17 cellular contexts compared by ENCODE assay signal in genomic region chr7:8668627-8669500, GRCh38.
DNase-seq lines count a peak whose midpoint lies in the region; ATAC-seq, FAIRE-seq and TF ChIP-seq lines count a peak whose summit lies in the region.
"Had no signal": no experiment of that assay in that cellular context is flagged by ENCODE, and none has a peak within 500 bp of the region (broad histone marks: within the 10 kb centered on the region; RNA-seq: fewer than 3 reads in every experiment).

No MANE protein-coding gene starts in this region.

- 65% methylated on average over 2 of the region's 6 CpGs; no CpG with 5 or more reads in 1 of the 2 donors for WGBS in gastroesophageal sphincter (ENCODE audit: low coverage in 1 of 2), 2 donors

- H3K4me1 ChIP-seq in kidney (ENCODE audit: control insufficient read depth in 1 of 2, insufficient read depth in 1 of 2, low read depth in 1 of 2, low read length in 2 of 2) (no peaks in the 10 kb centered on the region), gastroesophageal sphincter (no peaks in the 10 kb centered on the region), left ventricle myocardium inferior (no peaks in the 10 kb centered on the region)
- H3K4me1 ChIP-seq: BLaER1 had no signal

- H3K4me3 ChIP-seq in kidney (ENCODE audit: low read length in 2 of 2), result no peak overlapping the region
- no peak overlapping the region for H3K4me3 ChIP-seq in gastroesophageal sphincter
- no peak overlapping the region for H3K4me3 ChIP-seq in left ventricle myocardium inferior
- H3K4me3 ChIP-seq: BLaER1 had no signal

- DNase-seq in Right ventricle myocardium inferior (ENCODE audit: missing footprints), result peak; percentile 39
- no peak for DNase-seq in left cardiac atrium
- DNase-seq in kidney, result peak; percentile 34
- DNase-seq in sciatic nerve (ENCODE audit: low spot score), result no peak
- DNase-seq in left ventricle myocardium inferior, result no peak
- no peak for DNase-seq in activated CD8-positive, alpha-beta T cell treated with anti-CD3 and anti-CD28 coated beads, Interleukin-2, amount 10 ng/mL, durations not matched to agents 7 days and 5 days
- DNase-seq: 8988T; AML-193; Caco-2; CD8-positive, alpha-beta memory T cell; GF-D8; HCEC 1CT; HFFc6 had no signal

- H3K36me3 Mint-ChIP-seq in activated CD8-positive, alpha-beta T cell treated with anti-CD3 and anti-CD28 coated beads, Interleukin-2, amount 10 ng/mL, durations not matched to agents 7 days and 5 days (ENCODE audit: low read depth), result no peaks in the 10 kb centered on the region
- H3K36me3 Mint-ChIP-seq: CD8-positive, alpha-beta memory T cell had no signal

- TF ChIP-seq EP300 in gastroesophageal sphincter (IDR thresholded peaks at IDR 0.05), result no peak

- no peak overlapping the region for H3K4me3 Mint-ChIP-seq in activated CD8-positive, alpha-beta T cell treated with anti-CD3 and anti-CD28 coated beads, Interleukin-2, amount 10 ng/mL, durations not matched to agents 7 days and 5 days
- H3K4me3 Mint-ChIP-seq: CD8-positive, alpha-beta memory T cell; HFFc6 had no signal

- no peaks in the 10 kb centered on the region for H3K36me3 ChIP-seq in kidney (ENCODE audit: control insufficient read depth in 1 of 2, insufficient read depth in 2 of 2, low read length in 2 of 2)
- no peaks in the 10 kb centered on the region for H3K36me3 ChIP-seq in gastroesophageal sphincter
- no peaks in the 10 kb centered on the region for H3K36me3 ChIP-seq in left ventricle myocardium inferior
- H3K36me3 ChIP-seq: BLaER1 had no signal

- no peak for FAIRE-seq in kidney (lab: Jason Lieb, UNC)
- FAIRE-seq: GM19239 had no signal

- ATAC-seq in Right ventricle myocardium inferior (no peak), left cardiac atrium (no peak), sciatic nerve (peak; percentile 39), gastroesophageal sphincter (no peak)
- ATAC-seq in activated CD8-positive, alpha-beta T cell treated with anti-CD3 and anti-CD28 coated beads, Interleukin-2, amount 10 ng/mL, durations not matched to agents 7 days and 5 days, result no peak

- TF ChIP-seq CTCF in kidney (IDR thresholded peaks at IDR 0.05; ENCODE audit: borderline replicate concordance, extremely low read depth, insufficient read depth), result no peak
- TF ChIP-seq CTCF in gastroesophageal sphincter (IDR thresholded peaks at IDR 0.05), result no peak
- no peak for TF ChIP-seq CTCF in left ventricle myocardium inferior (IDR thresholded peaks at IDR 0.05; ENCODE audit: borderline replicate concordance)

- POLR2A ChIA-PET in activated CD8-positive, alpha-beta T cell treated with anti-CD3 and anti-CD28 coated beads, Interleukin-2, amount 10 ng/mL, durations not matched to agents 7 days and 5 days (lab: Charles Lee), result no interaction called here

- H3K9me3 ChIP-seq in kidney (ENCODE audit: control insufficient read depth in 1 of 2, low read length in 2 of 2), result peaks cover 0 to 6% of the 10 kb centered on the region in 2 donors
- H3K9me3 ChIP-seq in gastroesophageal sphincter, result peaks cover 0 to 17% (median 0%) of the 10 kb centered on the region in 3 donors
- peaks cover 18% of the 10 kb centered on the region for H3K9me3 ChIP-seq in left ventricle myocardium inferior (replicated peaks)
- H3K9me3 ChIP-seq: BLaER1, Caco-2 had no signal

- no peak overlapping the region for H3K27ac Mint-ChIP-seq in activated CD8-positive, alpha-beta T cell treated with anti-CD3 and anti-CD28 coated beads, Interleukin-2, amount 10 ng/mL, durations not matched to agents 7 days and 5 days
- H3K27ac Mint-ChIP-seq: CD8-positive, alpha-beta memory T cell; HFFc6 had no signal

- intact Hi-C loops in Right ventricle myocardium inferior (cut with DNase I), result no loop called here
- intact Hi-C loops in left cardiac atrium (cut with DNase I), result no loop called here
- intact Hi-C loops in kidney (cut with DNase I), result no loop called here
- intact Hi-C loops in sciatic nerve (cut with DNase I), result no loop called here
- intact Hi-C loops in left ventricle myocardium inferior (cut with micrococcal nuclease), result no loop called here

- H3K9me3 Mint-ChIP-seq in activated CD8-positive, alpha-beta T cell treated with anti-CD3 and anti-CD28 coated beads, Interleukin-2, amount 10 ng/mL, durations not matched to agents 7 days and 5 days (ENCODE audit: insufficient read depth), result peaks cover 8% of the 10 kb centered on the region

- no peaks in the 10 kb centered on the region for H3K4me1 Mint-ChIP-seq in activated CD8-positive, alpha-beta T cell treated with anti-CD3 and anti-CD28 coated beads, Interleukin-2, amount 10 ng/mL, durations not matched to agents 7 days and 5 days (ENCODE audit: low read depth)
- H3K4me1 Mint-ChIP-seq: CD8-positive, alpha-beta memory T cell had no signal

- H3K27ac ChIP-seq in kidney (ENCODE audit: low read depth in 2 of 2, low read length in 2 of 2), result no peak overlapping the region
- H3K27ac ChIP-seq in gastroesophageal sphincter, result no peak overlapping the region
- no peak overlapping the region for H3K27ac ChIP-seq in left ventricle myocardium inferior (replicated peaks)
- H3K27ac ChIP-seq: BLaER1, HL-60 had no signal

- no peaks in the 10 kb centered on the region for H3K27me3 Mint-ChIP-seq in activated CD8-positive, alpha-beta T cell treated with anti-CD3 and anti-CD28 coated beads, Interleukin-2, amount 10 ng/mL, durations not matched to agents 7 days and 5 days (ENCODE audit: low read depth)
- H3K27me3 Mint-ChIP-seq: CD8-positive, alpha-beta memory T cell had no signal

- TF ChIP-seq POLR2A in gastroesophageal sphincter (IDR thresholded peaks at IDR 0.05), result no peak

- H3K27me3 ChIP-seq in gastroesophageal sphincter (no peaks in the 10 kb centered on the region), left ventricle myocardium inferior (ENCODE audit: low read depth) (no peaks in the 10 kb centered on the region)
- H3K27me3 ChIP-seq: BLaER1 had no signal

- CTCF ChIA-PET in activated CD8-positive, alpha-beta T cell treated with anti-CD3 and anti-CD28 coated beads, Interleukin-2, amount 10 ng/mL, durations not matched to agents 7 days and 5 days (lab: Charles Lee), result no interaction called here

- H3K9ac ChIP-seq in kidney (ENCODE audit: low read length in 2 of 2), result no peak overlapping the region
- H3K9ac ChIP-seq: BLaER1 had no signal

Comparison
In these comparisons a context has a peak if more than half of its experiments do, and no peak if none do; other contexts are left out.
1. DNase-seq: peak in Right ventricle myocardium inferior (single experiment) and kidney (single experiment); none in left cardiac atrium (single experiment), sciatic nerve (single experiment), left ventricle myocardium inferior (single experiment) and activated CD8-positive, alpha-beta T cell treated with anti-CD3 and anti-CD28 coated beads, Interleukin-2, amount 10 ng/mL, durations not matched to agents 7 days and 5 days (single experiment).